In the genomic region with DNA sequence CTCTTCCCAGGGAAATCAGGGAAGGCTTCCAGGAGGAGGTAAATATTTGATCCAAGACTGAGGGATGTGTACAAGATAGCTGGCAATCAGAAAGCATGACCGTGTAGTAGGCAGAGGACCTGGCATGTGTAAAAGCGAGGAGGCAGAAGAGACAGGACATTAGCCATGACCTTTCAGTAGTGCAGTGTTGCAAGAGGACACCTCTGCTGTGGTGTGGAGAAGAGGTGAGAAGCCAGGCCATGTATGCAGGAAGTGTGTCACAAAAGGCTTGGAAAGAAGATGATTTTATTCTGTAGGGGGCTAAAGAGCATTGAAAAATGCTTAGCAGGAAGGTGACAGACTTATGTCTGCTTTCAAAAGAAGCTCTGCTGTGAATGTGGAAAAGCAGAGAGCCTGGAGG, we compare ENCODE assay signal across 32 cellular contexts.
"Had no signal": no experiment of that assay in that cellular context is flagged by ENCODE, and none has a peak within 500 bp of the region (broad histone marks: within the 10 kb centered on the region; RNA-seq: fewer than 3 reads in every experiment).

No MANE protein-coding gene starts in this region.

- H3K9me3 Mint-ChIP-seq: activated CD4-positive, alpha-beta memory T cell treated with anti-CD3 and anti-CD28 coated beads, Interleukin-2, amount 10 ng/mL, durations not matched to agents 7 days and 5 days; activated CD4-positive, alpha-beta T cell treated with anti-CD3 and anti-CD28 coated beads, Interleukin-2, amount 10 ng/mL, durations not matched to agents 7 days and 5 days; activated T-cell treated with anti-CD3 and anti-CD28 coated beads, Interleukin-2, amount 50 U/mL, for 24 hours; activated T-cell treated with anti-CD3 and anti-CD28 coated beads, Interleukin-2, amount 50 U/mL, for 72 hours; central memory CD8-positive, alpha-beta T cell; dendritic cell treated with granulocyte-macrophage colony-stimulating factor and Interleukin-4, amounts not matched to agents 40 ng/mL and 50 ng/mL, for 4 days; T-helper 2 cell treated with Interferon-gamma antibody and Interleukin-4, amounts not matched to agents 5 μg/mL and 100 μg/mL, for 36 hours had no signal

- H3K9me3 ChIP-seq: esophagus muscularis mucosa, gastrocnemius medialis, heart left ventricle had no signal

- H3K27ac Mint-ChIP-seq: activated CD4-positive, alpha-beta memory T cell treated with anti-CD3 and anti-CD28 coated beads, Interleukin-2, amount 10 ng/mL, durations not matched to agents 7 days and 5 days; activated CD4-positive, alpha-beta T cell treated with anti-CD3 and anti-CD28 coated beads, Interleukin-2, amount 10 ng/mL, durations not matched to agents 7 days and 5 days; activated naive CD8-positive, alpha-beta T cell; activated T-cell treated with anti-CD3 and anti-CD28 coated beads, Interleukin-2, amount 50 U/mL, for 24 hours; activated T-cell treated with anti-CD3 and anti-CD28 coated beads, Interleukin-2, amount 50 U/mL, for 72 hours; dendritic cell treated with granulocyte-macrophage colony-stimulating factor and Interleukin-4, amounts not matched to agents 40 ng/mL and 50 ng/mL, for 4 days; T-helper 17 cell; T-helper 2 cell treated with Interferon-gamma antibody and Interleukin-4, amounts not matched to agents 5 μg/mL and 100 μg/mL, for 36 hours had no signal

- H3K4me3 ChIP-seq: coronary artery, dorsolateral prefrontal cortex, esophagus muscularis mucosa, gastrocnemius medialis, heart left ventricle had no signal

- H3K36me3 ChIP-seq: brain microvascular endothelial cell, gastrocnemius medialis had no signal

- H3K36me3 Mint-ChIP-seq: activated naive CD8-positive, alpha-beta T cell had no signal

- H3K27ac ChIP-seq: brain microvascular endothelial cell, coronary artery, dorsolateral prefrontal cortex, esophagus muscularis mucosa, foreskin keratinocyte, gastrocnemius medialis, heart left ventricle had no signal

- H3K27me3 ChIP-seq: brain microvascular endothelial cell, dorsolateral prefrontal cortex, esophagus muscularis mucosa, foreskin keratinocyte, gastrocnemius medialis, heart left ventricle had no signal

- H3K4me3 Mint-ChIP-seq: activated CD4-positive, alpha-beta memory T cell treated with anti-CD3 and anti-CD28 coated beads, Interleukin-2, amount 10 ng/mL, durations not matched to agents 7 days and 5 days; activated CD4-positive, alpha-beta T cell treated with anti-CD3 and anti-CD28 coated beads, Interleukin-2, amount 10 ng/mL, durations not matched to agents 7 days and 5 days; activated naive CD8-positive, alpha-beta T cell; activated T-cell treated with anti-CD3 and anti-CD28 coated beads, Interleukin-2, amount 50 U/mL, for 24 hours; activated T-cell treated with anti-CD3 and anti-CD28 coated beads, Interleukin-2, amount 50 U/mL, for 72 hours; central memory CD8-positive, alpha-beta T cell; dendritic cell treated with granulocyte-macrophage colony-stimulating factor and Interleukin-4, amounts not matched to agents 40 ng/mL and 50 ng/mL, for 4 days; T-helper 17 cell; T-helper 2 cell treated with Interferon-gamma antibody and Interleukin-4, amounts not matched to agents 5 μg/mL and 100 μg/mL, for 36 hours had no signal

- H3K4me1 ChIP-seq: esophagus muscularis mucosa, foreskin keratinocyte, gastrocnemius medialis had no signal

- ATAC-seq: activated T-cell treated with anti-CD3 and anti-CD28 coated beads, Interleukin-2, amount 50 U/mL, for 72 hours; foreskin keratinocyte; gastrocnemius medialis; T-helper 17 cell had no signal

- FAIRE-seq: astrocyte, bronchial epithelial cell had no signal

- H3K27me3 Mint-ChIP-seq: activated CD4-positive, alpha-beta T cell treated with anti-CD3 and anti-CD28 coated beads, Interleukin-2, amount 10 ng/mL, durations not matched to agents 7 days and 5 days; activated naive CD8-positive, alpha-beta T cell; central memory CD8-positive, alpha-beta T cell; dendritic cell treated with granulocyte-macrophage colony-stimulating factor and Interleukin-4, amounts not matched to agents 40 ng/mL and 50 ng/mL, for 4 days; T-helper 17 cell had no signal

- DNase-seq: activated CD4-positive, alpha-beta memory T cell treated with anti-CD3 and anti-CD28 coated beads, Interleukin-2, amount 10 ng/mL, durations not matched to agents 7 days and 5 days; activated CD4-positive, alpha-beta T cell treated with anti-CD3 and anti-CD28 coated beads for 1 hour; activated CD4-positive, alpha-beta T cell treated with anti-CD3 and anti-CD28 coated beads for 4 hours; activated CD4-positive, alpha-beta T cell treated with anti-CD3 and anti-CD28 coated beads, Interleukin-2, amount 10 ng/mL, durations not matched to agents 7 days and 5 days; activated CD4-positive, alpha-beta T cell treated with anti-CD3 and anti-CD28 coated beads, Interleukin-2, amount 50 U/mL, for 4 hours; activated CD8-positive, alpha-beta memory T cell treated with anti-CD3 and anti-CD28 coated beads, Interleukin-2, amount 50 U/mL, for 48 hours; activated gamma-delta T cell; activated naive CD4-positive, alpha-beta T cell treated with anti-CD3 and anti-CD28 coated beads, Interleukin-2, amount 50 U/mL, for 16 hours; activated naive CD4-positive, alpha-beta T cell treated with Interleukin-2 at 50 U/mL for 16 hours; activated T-cell treated with anti-CD3 and anti-CD28 coated beads for 4 hours; activated T-cell treated with anti-CD3 and anti-CD28 coated beads, Interleukin-2, amount 50 U/mL, for 24 hours; activated T-cell treated with anti-CD3 and anti-CD28 coated beads, Interleukin-2, amount 50 U/mL, for 72 hours; amniotic stem cell; anterior cingulate cortex; brain microvascular endothelial cell; dorsolateral prefrontal cortex; erythroblast; foreskin keratinocyte; gastrocnemius medialis; glutamatergic neuron; heart left ventricle; T-helper 1 cell; T-helper 17 cell; T1000 had no signal
